ENCODE assay signal across 16 cellular contexts in genomic region chr12:115934046-115934445, GRCh38.
"Had no signal": no experiment of that assay in that cellular context is flagged by ENCODE, and none has a peak within 500 bp of the region (broad histone marks: within the 10 kb centered on the region; RNA-seq: fewer than 3 reads in every experiment).

No MANE protein-coding gene starts in this region.

- H3K4me3 ChIP-seq: ascending aorta, breast epithelium, lung, prostate gland, right lobe of liver, thyroid gland had no signal

- H3K4me1 ChIP-seq: ascending aorta, breast epithelium, prostate gland, right lobe of liver, thyroid gland had no signal

- ATAC-seq: activated CD4-positive, alpha-beta T cell treated with anti-CD3 and anti-CD28 coated beads for 36 hours; activated T-cell treated with anti-CD3 and anti-CD28 coated beads, Interleukin-2, amount 50 U/mL, for 72 hours; right lobe of liver; stimulated activated effector memory CD8-positive, alpha-beta T cell treated with anti-CD3 and anti-CD28 coated beads, Interleukin-12 subunit alpha, Interleukin-12 subunit beta, amount 100 ng/mL, for 72 hours; WTC11 had no signal

- H3K36me3 ChIP-seq: ascending aorta, breast epithelium, prostate gland, right lobe of liver, thyroid gland had no signal

- H3K9me3 ChIP-seq: breast epithelium, prostate gland, right lobe of liver, thyroid gland had no signal

- H3K27me3 ChIP-seq: ascending aorta, breast epithelium, right lobe of liver, thyroid gland had no signal

- DNase-seq: activated CD4-positive, alpha-beta T cell treated with anti-CD3 and anti-CD28 coated beads for 36 hours; activated CD4-positive, alpha-beta T cell treated with anti-CD3 and anti-CD28 coated beads, Interleukin-2, amount 50 U/mL, for 48 hours; activated effector memory CD4-positive, alpha-beta T cell treated with anti-CD3 and anti-CD28 coated beads, Interleukin-2, amount 50 U/mL, for 16 hours; activated naive CD4-positive, alpha-beta T cell treated with anti-CD3 and anti-CD28 coated beads, Interleukin-2, amount 50 U/mL, for 16 hours; activated T-cell treated with anti-CD3 and anti-CD28 coated beads, Interleukin-2, amount 50 U/mL, for 72 hours; cortex of kidney; immature natural killer cell; right lobe of liver; stimulated activated CD4-positive, alpha-beta T cell treated with anti-CD3 and anti-CD28 coated beads, Interleukin-4, amount 100 ng/mL, for 24 hours had no signal

- H3K27ac ChIP-seq: ascending aorta, breast epithelium, prostate gland, right lobe of liver, thyroid gland had no signal
